In genomic region chr19:11446652-11447301, GRCh38 we compare ENCODE assay signal across 9 cellular contexts. TPM values are rescaled to one million over a fixed set of nuclear protein-coding genes. Genes with fewer than 3 reads are reported as not detected.
DNase-seq lines count a peak whose midpoint lies in the region; ATAC-seq and TF ChIP-seq lines count a peak whose summit lies in the region.
"Had no signal": no experiment of that assay in that cellular context is flagged by ENCODE, and none has a peak within 500 bp of the region (broad histone marks: within the 10 kb centered on the region; RNA-seq: fewer than 3 reads in every experiment).

No MANE protein-coding gene starts in this region.

- intact Hi-C loops in activated B cell treated with CpG ODN at 0.5 μM for 24 hours (cut with micrococcal nuclease), result loop anchor here (1.0 to 10.0 kb wide), 4 partner anchors 65 to 312 kb away; no protein-coding TSS in a partner anchor
- intact Hi-C loops in colonic mucosa (cut with DNase I), result loop anchor here (5.0 kb wide), 2 partner anchors 64 to 154 kb away; partner anchors contain the start of gene EPOR
- intact Hi-C loops in stomach (cut with DNase I; ENCODE audit: low total_unique reads), result loop anchor here (10.0 kb wide), 1 partner anchor 152 kb away; the partner anchor contains the start of gene TSPAN16

- H3K36me3 Mint-ChIP-seq in activated B cell treated with CpG ODN at 0.5 μM for 24 hours (ENCODE audit: low read depth), result peaks cover 66% of the 10 kb centered on the region
- peaks cover 69% of the 10 kb centered on the region for H3K36me3 Mint-ChIP-seq in stimulated activated memory B cell treated with anti-CD40 and anti-IgM and Interleukin-4, amounts not matched to agents 10 μg/mL and 1 μg/mL and 100 μg/mL, for 72 hours

- in situ Hi-C loops in GM13976 (cut with MboI; ENCODE audit: low sequenced_read_pairs, unreplicated experiment), result no loop called here

- H3K4me1 ChIP-seq in colonic mucosa (no peaks in the 10 kb centered on the region), lung (ENCODE audit: control insufficient read depth in 2 of 2, insufficient read depth in 2 of 2, low read length in 2 of 2) (no peaks in the 10 kb centered on the region), stomach (peaks cover 0 to 11% (median 4%) of the 10 kb centered on the region in 4 donors)

- H3K4me3 Mint-ChIP-seq in activated B cell treated with CpG ODN at 0.5 μM for 24 hours, result no peak overlapping the region
- H3K4me3 Mint-ChIP-seq in stimulated activated memory B cell treated with anti-CD40 and anti-IgM and Interleukin-4, amounts not matched to agents 10 μg/mL and 1 μg/mL and 100 μg/mL, for 72 hours, result no peak overlapping the region

- CTCF ChIA-PET in activated B cell treated with CpG ODN at 0.5 μM for 24 hours (lab: Charles Lee), result interaction anchor here (1.0 to 1.1 kb wide), 3 partner anchors 71 to 411 kb away, joined by 3 to 4 read pairs (median 3); no protein-coding TSS in a partner anchor

- no peaks in the 10 kb centered on the region for H3K27me3 Mint-ChIP-seq in activated B cell treated with CpG ODN at 0.5 μM for 24 hours
- H3K27me3 Mint-ChIP-seq in stimulated activated memory B cell treated with anti-CD40 and anti-IgM and Interleukin-4, amounts not matched to agents 10 μg/mL and 1 μg/mL and 100 μg/mL, for 72 hours, result no peaks in the 10 kb centered on the region

- DNase-seq in AG08395 (ENCODE audit: low spot score) (peak; percentile 81), GM13976 (ENCODE audit: low spot score) (peak; percentile 81), activated B cell treated with CpG ODN at 0.5 μM for 24 hours (peak; percentile 61), colonic mucosa (peak; percentile 62), lung (ENCODE audit: low spot score) (peak; percentile 61), stomach (peak; percentile 63)

- H3K4me3 ChIP-seq in colonic mucosa (no peak overlapping the region), lung (no peak overlapping the region), stomach (no peak overlapping the region)

- POLR2A ChIA-PET in activated B cell treated with CpG ODN at 0.5 μM for 24 hours (lab: Charles Lee), result interaction anchor here (1.2 kb wide), 1 partner anchor 72 kb away, joined by 3 read pairs; no protein-coding TSS in a partner anchor

- no peaks in the 10 kb centered on the region for H3K36me3 ChIP-seq in colonic mucosa
- peaks cover 10 to 67% of the 10 kb centered on the region in 2 donors for H3K36me3 ChIP-seq in lung (ENCODE audit: control insufficient read depth in 2 of 2, insufficient read depth in 2 of 2, low read length in 2 of 2)
- H3K36me3 ChIP-seq in stomach, result peaks cover 64 to 94% (median 93%) of the 10 kb centered on the region in 4 donors

- H3K9ac ChIP-seq in colonic mucosa (ENCODE audit: low read depth in 2 of 2, low read length in 2 of 2), result peak overlapping the region in 1 of 2 donors; percentile 24

- no peaks in the 10 kb centered on the region for H3K9me3 ChIP-seq in colonic mucosa
- H3K9me3 ChIP-seq in lung (ENCODE audit: control insufficient read depth in 2 of 2, insufficient read depth in 1 of 2, low read length in 1 of 2), result no peaks in the 10 kb centered on the region
- no peaks in the 10 kb centered on the region for H3K9me3 ChIP-seq in stomach

- TF ChIP-seq CTCF in GM13976 (IDR thresholded peaks at IDR 0.05; ENCODE audit: borderline replicate concordance, control extremely low read depth, extremely low read depth, insufficient read depth, missing control alignments) (peak; percentile 87), activated B cell treated with CpG ODN at 0.5 μM for 24 hours (IDR thresholded peaks at IDR 0.05) (no peak), colonic mucosa (IDR thresholded peaks at IDR 0.05) (peak; percentile 46), lung (IDR thresholded peaks at IDR 0.05; ENCODE audit: control extremely low read depth, extremely low read depth) (no peak), stomach (IDR thresholded peaks at IDR 0.05) (peak in 5 of 7 experiments; percentile 69 to 94 (median 83))

- TF ChIP-seq POLR2A in stomach (IDR thresholded peaks at IDR 0.05), result no peak

- H3K9me3 Mint-ChIP-seq in activated B cell treated with CpG ODN at 0.5 μM for 24 hours, result no peaks in the 10 kb centered on the region
- no peaks in the 10 kb centered on the region for H3K9me3 Mint-ChIP-seq in stimulated activated memory B cell treated with anti-CD40 and anti-IgM and Interleukin-4, amounts not matched to agents 10 μg/mL and 1 μg/mL and 100 μg/mL, for 72 hours

- peaks cover 3% of the 10 kb centered on the region for H3K4me1 Mint-ChIP-seq in activated B cell treated with CpG ODN at 0.5 μM for 24 hours
- H3K4me1 Mint-ChIP-seq in stimulated activated memory B cell treated with anti-CD40 and anti-IgM and Interleukin-4, amounts not matched to agents 10 μg/mL and 1 μg/mL and 100 μg/mL, for 72 hours, result peaks cover 28% of the 10 kb centered on the region

- H3K27ac Mint-ChIP-seq in activated B cell treated with CpG ODN at 0.5 μM for 24 hours, result no peak overlapping the region
- no peak overlapping the region for H3K27ac Mint-ChIP-seq in stimulated activated memory B cell treated with anti-CD40 and anti-IgM and Interleukin-4, amounts not matched to agents 10 μg/mL and 1 μg/mL and 100 μg/mL, for 72 hours

- no peaks in the 10 kb centered on the region for H3K27me3 ChIP-seq in colonic mucosa
- no peaks in the 10 kb centered on the region for H3K27me3 ChIP-seq in lung (ENCODE audit: control insufficient read depth, insufficient read depth)
- peaks cover 0 to 4% (median 0%) of the 10 kb centered on the region in 3 donors for H3K27me3 ChIP-seq in stomach

- peak; percentile 81 for ATAC-seq in activated B cell treated with CpG ODN at 0.5 μM for 24 hours (ENCODE audit: low read depth)
- no peak for ATAC-seq in lung (ENCODE audit: insufficient read depth, low FRiP score)
- ATAC-seq in stimulated activated memory B cell treated with anti-CD40 and anti-IgM and Interleukin-4, amounts not matched to agents 10 μg/mL and 1 μg/mL and 100 μg/mL, for 72 hours, result no peak
- ATAC-seq in GM18867 (IDR thresholded peaks at IDR 0.05; ENCODE audit: unreplicated experiment), result no peak

- no peak overlapping the region for H3K27ac ChIP-seq in colonic mucosa
- no peak overlapping the region for H3K27ac ChIP-seq in lung (ENCODE audit: low read depth in 1 of 2, low read length in 1 of 2)
- H3K27ac ChIP-seq in stomach, result peak overlapping the region in 1 of 5 donors; percentile 28

- no peak for TF ChIP-seq EP300 in stomach (IDR thresholded peaks at IDR 0.05)

- 70 to 79% methylated on average over 22 to 23 of the region's 23 CpGs for WGBS in lung, 2 donors
- WGBS in stomach, 5 donors, result 55 to 63% (median 57%) methylated on average over 18 to 23 of the region's 23 CpGs

RNA-seq across cellular contexts. Expression of gene PRKCSH, which starts 11.3 kb away (rescaled TPM):
- 287 and 289 TPM in 2 replicates for total RNA-seq in activated B cell treated with CpG ODN at 0.5 μM for 24 hours
- total RNA-seq in colonic mucosa, result 100 to 1,000 TPM; 308 to 434 TPM
- 100 to 1,000 TPM; 115 to 315 TPM for total RNA-seq in lung
- polyA plus RNA-seq in lung, result 100 to 1,000 TPM; 142 to 174 TPM
- 100 to 1,000 TPM in 2 of 5 donors, 10 to 100 TPM in 3; 30.3 to 221 (median 76.9) TPM for total RNA-seq in stomach
- polyA plus RNA-seq in stomach, result 100 to 1,000 TPM; 109 to 138 (median 115) TPM

RNA-seq across cellular contexts. Expression of gene ODAD3, which starts 11.9 kb away (rescaled TPM):
- total RNA-seq in activated B cell treated with CpG ODN at 0.5 μM for 24 hours (0.29 TPM in 1 of 2 replicates, not detected in the other), colonic mucosa (under 1 TPM in 1 of 2 donors, not detected in 1; 0.22 TPM), lung (1 to 10 TPM; 3.9 to 9.8 TPM), stomach (not detected)
- polyA plus RNA-seq in lung (1 to 10 TPM; 2.0 to 4.5 TPM), stomach (under 1 TPM; 0.38 to 0.92 (median 0.62) TPM)

RNA-seq across cellular contexts. Expression of gene RGL3, which starts 27.7 kb away (rescaled TPM):
- total RNA-seq in activated B cell treated with CpG ODN at 0.5 μM for 24 hours, result 0.32 and 0.33 TPM in 2 replicates
- total RNA-seq in colonic mucosa, result 10 to 100 TPM; 13.8 to 32.7 TPM
- total RNA-seq in lung, result 10 to 100 TPM; 35.2 to 45.2 TPM
- polyA plus RNA-seq in lung, result 10 to 100 TPM; 10.4 to 39.3 TPM
- 100 to 1,000 TPM in 3 of 5 donors, 10 to 100 TPM in 2; 22.8 to 454 (median 107) TPM for total RNA-seq in stomach
- polyA plus RNA-seq in stomach, result 10 to 100 TPM; 20.6 to 41.2 (median 26.3) TPM
- total RNA-seq: glomerular endothelial cell had no signal

RNA-seq across cellular contexts. Expression of gene ELAVL3, which starts 34.1 kb away (rescaled TPM):
- not detected in 2 replicates for total RNA-seq in activated B cell treated with CpG ODN at 0.5 μM for 24 hours
- total RNA-seq in colonic mucosa, result under 1 TPM; 0.25 to 0.50 TPM
- total RNA-seq in lung, result under 1 TPM in 1 of 2 donors, not detected in 1; 0.34 TPM
- polyA plus RNA-seq in lung, result under 1 TPM in 1 of 2 donors, not detected in 1; 0.15 TPM
- total RNA-seq in stomach, result 10 to 100 TPM in 1 of 5 donors, 1 to 10 TPM in 2, not detected in 2; 1.5 to 11.0 (median 7.2) TPM
- under 1 TPM in 2 of 3 donors, not detected in 1; 0.10 to 0.31 TPM for polyA plus RNA-seq in stomach
- total RNA-seq: glomerular endothelial cell had no signal

RNA-seq across cellular contexts. Expression of gene ZNF653, which starts 58.9 kb away (rescaled TPM):
- total RNA-seq in activated B cell treated with CpG ODN at 0.5 μM for 24 hours (10.3 and 14.1 TPM in 2 replicates), colonic mucosa (10 to 100 TPM; 10.6 to 14.2 TPM), lung (10 to 100 TPM in 1 of 2 donors, 1 to 10 TPM in 1; 5.4 to 12.9 TPM), stomach (10 to 100 TPM in 4 of 5 donors, 1 to 10 TPM in 1; 6.7 to 99.6 (median 10.5) TPM)
- polyA plus RNA-seq in lung (10 to 100 TPM in 1 of 2 donors, 1 to 10 TPM in 1; 7.7 to 10.2 TPM), stomach (10 to 100 TPM in 2 of 3 donors, 1 to 10 TPM in 1; 9.8 to 35.9 (median 17.3) TPM)

Comparison
In these comparisons a context has a peak if more than half of its experiments do, and no peak if none do; other contexts are left out.
1. CTCF ChIP-seq: peak in GM13976 (single experiment), colonic mucosa (single experiment) and stomach (5 of 7); none in activated B cell treated with CpG ODN at 0.5 μM for 24 hours (single experiment) and lung (single experiment).
2. RNA of gene RGL3, which starts 27.7 kb away (total RNA-seq): 22.8 to 454 TPM in stomach, 35.2 to 45.2 TPM in lung and 13.8 to 32.7 TPM in colonic mucosa; 0.32 to 0.33 TPM in activated B cell treated with CpG ODN at 0.5 μM for 24 hours; every median in the first group is over 10 times any median in the second.
3. Peak in every context shown above with its lines, with median percentiles within 50 percentile points of each other: DNase-seq.